ENCODE assay signal across 11 cellular contexts in the genomic region with DNA sequence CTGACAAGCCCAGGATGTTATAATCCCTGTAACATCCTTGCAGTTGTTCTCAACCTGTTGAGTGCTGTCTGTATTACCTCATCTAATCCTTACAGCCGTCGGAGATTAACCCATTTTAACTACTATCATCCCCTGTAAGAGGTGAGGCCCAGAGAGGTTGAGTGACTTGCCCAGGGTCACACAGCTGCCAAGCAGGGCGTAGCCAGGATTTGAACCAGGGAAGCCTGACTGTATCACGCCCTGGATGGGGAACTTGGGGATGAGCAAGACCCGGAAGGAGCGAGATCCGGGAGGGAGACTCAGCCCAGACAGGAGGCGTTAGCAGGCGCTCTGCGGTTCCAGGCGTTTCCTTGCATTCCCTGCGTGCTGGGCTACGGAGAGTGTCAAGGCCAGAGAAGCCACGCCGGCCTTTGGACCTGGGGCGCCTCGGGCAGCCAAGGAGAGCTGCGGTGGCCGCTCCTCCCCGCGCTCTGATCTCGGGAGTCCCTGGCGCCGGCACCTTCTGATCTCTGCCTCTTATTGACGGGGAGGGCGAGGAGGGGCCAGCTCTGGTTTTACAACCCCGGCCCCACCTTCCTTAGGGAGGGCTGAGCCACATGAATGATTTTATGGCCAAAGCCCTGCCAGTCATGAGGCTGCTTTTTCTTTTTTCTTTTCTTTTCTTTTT. TPM values are rescaled to one million over a fixed set of nuclear protein-coding genes. Genes with fewer than 3 reads are reported as not detected.
DNase-seq lines count a peak whose midpoint lies in the region; ATAC-seq and TF ChIP-seq lines count a peak whose summit lies in the region.
"Had no signal": no experiment of that assay in that cellular context is flagged by ENCODE, and none has a peak within 500 bp of the region (broad histone marks: within the 10 kb centered on the region; RNA-seq: fewer than 3 reads in every experiment).

No MANE protein-coding gene starts in this region.

- H3K4me1 ChIP-seq in left ventricle myocardium inferior: no peaks in the 10 kb centered on the region
- H3K4me1 ChIP-seq in left lung: no peaks in the 10 kb centered on the region
- H3K4me1 ChIP-seq in vagina: peaks cover 20% of the 10 kb centered on the region

- H3K4me3 ChIP-seq in left ventricle myocardium inferior (no peak overlapping the region), cardiac fibroblast (replicated peaks in 1 of 2; ENCODE audit: low read depth in 2 of 2, low read length in 2 of 2) (no peak overlapping the region), left lung (no peak overlapping the region), vagina (peak overlapping the region in 1 of 2 donors; percentile 12)

- TF ChIP-seq CTCF in left ventricle myocardium inferior (IDR thresholded peaks at IDR 0.05; ENCODE audit: borderline replicate concordance) (no peak), cardiac fibroblast (IDR thresholded peaks at IDR 0.05; ENCODE audit: low read depth, low read length) (no peak), left lung (IDR thresholded peaks at IDR 0.05) (no peak), vagina (IDR thresholded peaks at IDR 0.05) (no peak)

- H3K27ac ChIP-seq in left ventricle myocardium inferior (replicated peaks) (no peak overlapping the region), left lung (no peak overlapping the region), vagina (peak overlapping the region; percentile 46)

- intact Hi-C loops in Right ventricle myocardium inferior (cut with DNase I): no loop called here
- intact Hi-C loops in left ventricle myocardium inferior (cut with micrococcal nuclease): no loop called here
- intact Hi-C loops in left lung (cut with DNase I): no loop called here
- intact Hi-C loops in vagina (cut with DNase I): no loop called here

- no peak for TF ChIP-seq POLR2A in vagina (IDR thresholded peaks at IDR 0.05)

- peak; percentile 49 for DNase-seq in Right ventricle myocardium inferior (ENCODE audit: missing footprints)
- no peak for DNase-seq in left ventricle myocardium inferior
- DNase-seq in cardiac fibroblast (ENCODE audit: low read depth in 2 of 2): peak; percentile 45 to 71
- peak; percentile 61 to 78 for DNase-seq in left lung
- no peak for DNase-seq in vagina (ENCODE audit: extremely low spot score in 2 of 2)
- DNase-seq in germinal center (ENCODE audit: low spot score): no peak
- no peak for DNase-seq in hypothalamus (lab: John Stamatoyannopoulos, UW)
- DNase-seq: AML-193 had no signal

- H3K36me3 ChIP-seq in left ventricle myocardium inferior: no peaks in the 10 kb centered on the region
- H3K36me3 ChIP-seq in left lung: no peaks in the 10 kb centered on the region
- H3K36me3 ChIP-seq in vagina: no peaks in the 10 kb centered on the region

- H3K27me3 ChIP-seq in left ventricle myocardium inferior (ENCODE audit: low read depth) (peaks cover 37% of the 10 kb centered on the region), left lung (peaks cover 0 to 25% of the 10 kb centered on the region in 2 donors), vagina (no peaks in the 10 kb centered on the region)

- H3K9me3 ChIP-seq in left ventricle myocardium inferior (replicated peaks) (no peaks in the 10 kb centered on the region), left lung (no peaks in the 10 kb centered on the region), vagina (no peaks in the 10 kb centered on the region)

- no peak for ATAC-seq in Right ventricle myocardium inferior
- ATAC-seq in left lung: peak; percentile 64
- ATAC-seq in HG02970 (IDR thresholded peaks at IDR 0.05; ENCODE audit: low FRiP score, unreplicated experiment): no peak
- ATAC-seq: sciatic nerve had no signal

RNA-seq across cellular contexts. Expression of a gene that starts 6.2 kb away (rescaled TPM):
- total RNA-seq in Right ventricle myocardium inferior: 0.43 TPM
- total RNA-seq in left ventricle myocardium inferior: 0.33 TPM
- total RNA-seq in left lung: 1 to 10 TPM; 2.8 to 6.3 TPM
- total RNA-seq in vagina: 43.0 TPM
- total RNA-seq: sciatic nerve, subcutaneous adipose tissue had no signal

RNA-seq across cellular contexts. Expression of a gene that starts 46.5 kb away (rescaled TPM):
- total RNA-seq in Right ventricle myocardium inferior (0.70 TPM), left ventricle myocardium inferior (1.1 TPM), left lung (1 to 10 TPM; 4.4 to 9.5 TPM), vagina (1.7 TPM)
- total RNA-seq: subcutaneous adipose tissue had no signal

RNA-seq across cellular contexts. Expression of a gene that starts 48.4 kb away (rescaled TPM):
- total RNA-seq in Right ventricle myocardium inferior (not detected), left ventricle myocardium inferior (not detected), left lung (not detected), vagina (3.9 TPM)
- total RNA-seq: sciatic nerve, subcutaneous adipose tissue had no signal

RNA-seq across cellular contexts. Expression of a gene that starts 56.7 kb away (rescaled TPM):
- total RNA-seq in Right ventricle myocardium inferior (not detected), left ventricle myocardium inferior (not detected), left lung (10 to 100 TPM; 15.5 to 50.0 TPM), vagina (3.2 TPM)
- total RNA-seq: sciatic nerve, subcutaneous adipose tissue had no signal

Comparison
In these comparisons a context has a peak if more than half of its experiments do, and no peak if none do; other contexts are left out.
1. DNase-seq: peak in Right ventricle myocardium inferior (single experiment), cardiac fibroblast (2 of 2) and left lung (2 of 2); none in left ventricle myocardium inferior (single experiment), vagina (0 of 2), germinal center (single experiment) and hypothalamus (0 of 51).